Comparison of ENCODE assay signal across 2 cellular contexts in the genomic region with DNA sequence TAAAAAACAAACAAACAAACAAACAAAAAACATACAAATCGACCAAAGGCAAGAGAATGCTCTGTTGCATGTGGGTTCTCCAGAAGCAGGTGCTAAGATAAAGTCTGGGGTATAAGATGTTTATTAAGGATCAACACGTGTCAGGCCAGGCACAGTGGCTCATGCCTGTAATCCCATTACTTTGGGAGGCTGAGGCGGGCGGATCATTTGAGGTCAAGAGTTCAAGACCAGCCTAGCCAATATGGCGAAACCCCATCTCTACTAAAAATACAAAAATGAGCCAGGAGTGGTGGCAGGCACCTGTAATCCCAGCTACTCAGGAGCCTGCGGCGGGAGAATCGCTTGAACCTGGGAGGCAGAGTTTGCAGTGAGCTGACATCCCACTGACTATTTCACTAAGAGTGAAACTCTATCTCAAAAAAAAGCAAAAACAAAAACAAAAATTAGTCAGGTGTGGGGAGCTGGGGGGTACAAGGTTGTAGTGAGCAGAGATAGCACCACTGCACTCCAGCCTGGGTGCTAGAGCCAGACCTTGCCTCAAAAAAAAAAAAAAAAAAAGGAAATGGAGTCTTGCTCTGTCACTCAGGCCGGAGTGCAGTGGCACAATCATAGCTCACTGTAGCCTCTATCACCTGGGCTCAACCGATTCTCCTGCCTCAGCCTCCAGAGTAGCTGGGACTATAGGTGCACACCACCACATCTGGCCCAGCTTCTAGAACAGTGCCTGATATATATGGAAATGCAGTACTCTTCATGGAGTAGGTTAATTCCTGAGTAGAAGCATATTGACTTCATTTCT.
TF ChIP-seq lines count a peak whose summit lies in the region.

No MANE protein-coding gene starts in this region.

TF ChIP-seq in HepG2, 621 proteins besides CTCF, POLR2A, EP300 and RAD21:
- TF ChIP-seq, protein P1, sequence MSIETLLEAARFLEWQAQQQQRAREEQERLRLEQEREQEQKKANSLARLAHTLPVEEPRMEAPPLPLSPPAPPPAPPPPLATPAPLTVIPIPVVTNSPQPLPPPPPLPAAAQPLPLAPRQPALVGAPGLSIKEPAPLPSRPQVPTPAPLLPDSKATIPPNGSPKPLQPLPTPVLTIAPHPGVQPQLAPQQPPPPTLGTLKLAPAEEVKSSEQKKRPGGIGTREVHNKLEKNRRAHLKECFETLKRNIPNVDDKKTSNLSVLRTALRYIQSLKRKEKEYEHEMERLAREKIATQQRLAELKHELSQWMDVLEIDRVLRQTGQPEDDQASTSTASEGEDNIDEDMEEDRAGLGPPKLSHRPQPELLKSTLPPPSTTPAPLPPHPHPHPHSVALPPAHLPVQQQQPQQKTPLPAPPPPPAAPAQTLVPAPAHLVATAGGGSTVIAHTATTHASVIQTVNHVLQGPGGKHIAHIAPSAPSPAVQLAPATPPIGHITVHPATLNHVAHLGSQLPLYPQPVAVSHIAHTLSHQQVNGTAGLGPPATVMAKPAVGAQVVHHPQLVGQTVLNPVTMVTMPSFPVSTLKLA (IDR thresholded peaks at IDR 0.05): peak; percentile 18; the same call in 1 of the 2 replicates
- TF ChIP-seq AGO2 (optimal IDR thresholded peaks at IDR 0.05; ENCODE audit: low read depth, low read length): no peak

TF ChIP-seq in WTC11, 78 proteins besides CTCF, POLR2A, EP300 and RAD21:
- no peak for TF ChIP-seq GABPB1 (CRISPR knock-in tag; IDR thresholded peaks at IDR 0.05)
- no peak for TF ChIP-seq NFE2L1 (CRISPR knock-in tag; IDR thresholded peaks at IDR 0.05)
- no peak for TF ChIP-seq SP1 (CRISPR knock-in tag; conservative IDR thresholded peaks at IDR 0.05)
- TF ChIP-seq SMAD4 (CRISPR knock-in tag; IDR thresholded peaks at IDR 0.05): no peak
- TF ChIP-seq ERG (CRISPR knock-in tag; IDR thresholded peaks at IDR 0.05): no peak
- TF ChIP-seq MXD4 (CRISPR knock-in tag; IDR thresholded peaks at IDR 0.05; ENCODE audit: borderline replicate concordance): no peak
- TF ChIP-seq, protein P2, sequence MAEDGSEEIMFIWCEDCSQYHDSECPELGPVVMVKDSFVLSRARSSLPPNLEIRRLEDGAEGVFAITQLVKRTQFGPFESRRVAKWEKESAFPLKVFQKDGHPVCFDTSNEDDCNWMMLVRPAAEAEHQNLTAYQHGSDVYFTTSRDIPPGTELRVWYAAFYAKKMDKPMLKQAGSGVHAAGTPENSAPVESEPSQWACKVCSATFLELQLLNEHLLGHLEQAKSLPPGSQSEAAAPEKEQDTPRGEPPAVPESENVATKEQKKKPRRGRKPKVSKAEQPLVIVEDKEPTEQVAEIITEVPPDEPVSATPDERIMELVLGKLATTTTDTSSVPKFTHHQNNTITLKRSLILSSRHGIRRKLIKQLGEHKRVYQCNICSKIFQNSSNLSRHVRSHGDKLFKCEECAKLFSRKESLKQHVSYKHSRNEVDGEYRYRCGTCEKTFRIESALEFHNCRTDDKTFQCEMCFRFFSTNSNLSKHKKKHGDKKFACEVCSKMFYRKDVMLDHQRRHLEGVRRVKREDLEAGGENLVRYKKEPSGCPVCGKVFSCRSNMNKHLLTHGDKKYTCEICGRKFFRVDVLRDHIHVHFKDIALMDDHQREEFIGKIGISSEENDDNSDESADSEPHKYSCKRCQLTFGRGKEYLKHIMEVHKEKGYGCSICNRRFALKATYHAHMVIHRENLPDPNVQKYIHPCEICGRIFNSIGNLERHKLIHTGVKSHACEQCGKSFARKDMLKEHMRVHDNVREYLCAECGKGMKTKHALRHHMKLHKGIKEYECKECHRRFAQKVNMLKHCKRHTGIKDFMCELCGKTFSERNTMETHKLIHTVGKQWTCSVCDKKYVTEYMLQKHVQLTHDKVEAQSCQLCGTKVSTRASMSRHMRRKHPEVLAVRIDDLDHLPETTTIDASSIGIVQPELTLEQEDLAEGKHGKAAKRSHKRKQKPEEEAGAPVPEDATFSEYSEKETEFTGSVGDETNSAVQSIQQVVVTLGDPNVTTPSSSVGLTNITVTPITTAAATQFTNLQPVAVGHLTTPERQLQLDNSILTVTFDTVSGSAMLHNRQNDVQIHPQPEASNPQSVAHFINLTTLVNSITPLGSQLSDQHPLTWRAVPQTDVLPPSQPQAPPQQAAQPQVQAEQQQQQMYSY (CRISPR knock-in tag; IDR thresholded peaks at IDR 0.05): no peak
- TF ChIP-seq GRHL2 (CRISPR knock-in tag; IDR thresholded peaks at IDR 0.05; ENCODE audit: insufficient replicate concordance, severe bottlenecking): no peak
- no peak for TF ChIP-seq HMGXB4 (CRISPR knock-in tag; IDR thresholded peaks at IDR 0.05)
- TF ChIP-seq ZNF219 (CRISPR knock-in tag; IDR thresholded peaks at IDR 0.05; ENCODE audit: borderline replicate concordance): no peak
- TF ChIP-seq ZNF396 (CRISPR knock-in tag; IDR thresholded peaks at IDR 0.05; ENCODE audit: borderline replicate concordance): no peak
- TF ChIP-seq CREB1 (CRISPR knock-in tag; IDR thresholded peaks at IDR 0.05): no peak
- no peak for TF ChIP-seq ZNF532 (CRISPR knock-in tag; IDR thresholded peaks at IDR 0.05; ENCODE audit: borderline replicate concordance)
- TF ChIP-seq FOXK1 (CRISPR knock-in tag; IDR thresholded peaks at IDR 0.05): no peak
- no peak for TF ChIP-seq ATF6 (CRISPR knock-in tag; IDR thresholded peaks at IDR 0.05)
- TF ChIP-seq ATF1 (CRISPR knock-in tag; IDR thresholded peaks at IDR 0.05): no peak
- no peak for TF ChIP-seq ZNF512 (CRISPR knock-in tag; IDR thresholded peaks at IDR 0.05; ENCODE audit: borderline replicate concordance)
- no peak for TF ChIP-seq FOXP1 (CRISPR knock-in tag; IDR thresholded peaks at IDR 0.05; ENCODE audit: borderline replicate concordance)
